ENCODE assay signal across 8 cellular contexts in the genomic region with DNA sequence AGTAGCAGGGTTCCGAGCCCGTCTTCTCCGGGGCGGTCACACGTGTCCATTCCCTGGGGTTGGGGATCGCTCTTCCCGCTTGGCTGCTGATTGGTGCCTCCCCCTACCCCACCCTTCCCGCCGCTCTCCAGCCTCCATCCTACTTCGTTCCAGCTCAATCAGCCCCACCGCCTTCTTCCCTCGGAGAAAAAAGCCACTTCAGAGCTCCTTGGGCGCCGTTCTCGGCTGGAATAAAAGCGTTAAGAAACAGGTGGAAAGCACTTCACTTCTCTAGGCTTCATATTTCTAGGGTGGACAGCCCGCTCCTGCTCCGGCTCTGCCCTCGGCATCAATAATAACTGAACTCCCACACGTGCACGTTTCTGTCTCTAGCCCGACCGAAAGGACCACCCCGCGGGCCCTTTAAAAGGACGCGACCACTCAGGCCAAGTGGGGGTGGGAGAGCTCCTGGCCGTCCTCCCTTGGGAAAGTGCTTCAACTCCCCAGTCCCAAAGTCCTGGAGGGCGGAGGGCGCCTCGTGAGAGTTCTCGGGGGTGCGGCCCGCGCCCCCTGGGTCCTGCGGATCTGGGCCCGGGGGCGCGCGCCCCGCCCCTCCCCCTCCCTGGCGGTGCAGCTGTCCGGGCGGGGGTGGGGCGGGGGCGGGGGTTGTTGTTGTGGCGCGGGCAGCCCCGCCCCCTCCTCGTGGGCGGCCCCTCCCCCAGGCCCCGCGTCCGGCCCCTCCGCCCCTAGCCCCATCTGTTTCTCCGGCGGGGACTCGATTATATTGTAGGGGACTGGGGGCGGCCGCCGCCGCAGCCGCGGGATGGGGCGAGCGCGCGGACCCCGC. TPM values are rescaled to one million over a fixed set of nuclear protein-coding genes. Genes with fewer than 3 reads are reported as not detected.
DNase-seq lines count a peak whose midpoint lies in the region; ATAC-seq and TF ChIP-seq lines count a peak whose summit lies in the region.

A gene (plus strand): TSS at position 734 of the 826 bp plus-strand sequence. CDS start 324 bp downstream, outside the sequence.

- H3K9ac ChIP-seq in stomach smooth muscle (ENCODE audit: low read length in 2 of 2): no peak within 1 kb of the TSS

- H3K27ac Mint-ChIP-seq in chondrocyte (ENCODE audit: unreplicated experiment): no peak within 1 kb of the TSS

- 0% methylated on average over 18 of the region's 69 CpGs for WGBS in right lobe of liver (ENCODE audit: insufficient coverage, low coverage, low lambda C conversion rate, missing lambda C conversion rate)

- H3K27ac ChIP-seq in right lobe of liver: peak within 1 kb of the TSS; percentile 80 to 94 (median 92)
- H3K27ac ChIP-seq in stomach smooth muscle (ENCODE audit: low read length): no peak within 1 kb of the TSS

- intact Hi-C loops in right lobe of liver (cut with DNase I): no loop called here

- no peaks in the 10 kb centered on the region for H3K9me3 ChIP-seq in right lobe of liver
- H3K9me3 ChIP-seq in stomach smooth muscle (ENCODE audit: control insufficient read depth in 2 of 2, low read length in 2 of 2): no peaks in the 10 kb centered on the region

- DNase-seq in stimulated activated CD4-positive, alpha-beta T cell treated with anti-CD3 and anti-CD28 coated beads, Interleukin-4, amount 100 ng/mL, for 1 hour: peak; percentile 2
- no peak for DNase-seq in stimulated activated CD4-positive, alpha-beta T cell treated with anti-CD3 and anti-CD28 coated beads, Interleukin-4, amount 100 ng/mL, for 24 hours
- DNase-seq in NOMO-1 treated with DMSO at 0.1 percent for 48 hours (lab: John Stamatoyannopoulos, UW; ENCODE audit: unreplicated experiment) (peak; percentile 20), chondrocyte (ENCODE audit: low spot score) (no peak), right lobe of liver (peak; percentile 71 to 82 (median 80))

- peak; percentile 53 to 73 (median 64) for ATAC-seq in right lobe of liver
- no peak for ATAC-seq in HG02763 (IDR thresholded peaks at IDR 0.05; ENCODE audit: unreplicated experiment)
- ATAC-seq in GM21367 (IDR thresholded peaks at IDR 0.05; ENCODE audit: unreplicated experiment): no peak

- TF ChIP-seq CTCF in chondrocyte (IDR thresholded peaks at IDR 0.05) (no peak), right lobe of liver (IDR thresholded peaks at IDR 0.05) (no peak)

- H3K36me3 ChIP-seq in right lobe of liver: no peaks in the 10 kb centered on the region
- no peaks in the 10 kb centered on the region for H3K36me3 ChIP-seq in stomach smooth muscle (ENCODE audit: control insufficient read depth in 2 of 2, insufficient read depth in 2 of 2, low read length in 2 of 2)

- H3K4me3 ChIP-seq in right lobe of liver (peak within 1 kb of the TSS; percentile 61 to 76 (median 70)), stomach smooth muscle (ENCODE audit: low read length in 2 of 2) (peak within 1 kb of the TSS; percentile 65 to 70)

- TF ChIP-seq POLR2A in right lobe of liver (IDR thresholded peaks at IDR 0.05): no peak

- H3K4me3 Mint-ChIP-seq in chondrocyte (ENCODE audit: unreplicated experiment): peak within 1 kb of the TSS; percentile 67

- peaks cover 17% of the 10 kb centered on the region for H3K4me1 Mint-ChIP-seq in chondrocyte (ENCODE audit: low read depth)

- H3K27me3 ChIP-seq in right lobe of liver (no peaks in the 10 kb centered on the region), stomach smooth muscle (ENCODE audit: control insufficient read depth in 1 of 2, insufficient read depth in 2 of 2, low read length in 2 of 2) (peaks cover 28 to 46% of the 10 kb centered on the region in 2 donors)

- no peaks in the 10 kb centered on the region for H3K36me3 Mint-ChIP-seq in chondrocyte (ENCODE audit: low read depth)

- peaks cover 39% of the 10 kb centered on the region for H3K27me3 Mint-ChIP-seq in chondrocyte (ENCODE audit: low read depth)

- H3K4me1 ChIP-seq in right lobe of liver (peaks cover 0 to 18% (median 6%) of the 10 kb centered on the region in 4 donors), stomach smooth muscle (ENCODE audit: control insufficient read depth, insufficient read depth, low read length) (peaks cover 13% of the 10 kb centered on the region)

- H3K9me3 Mint-ChIP-seq in chondrocyte (ENCODE audit: low read depth): no peaks in the 10 kb centered on the region

RNA-seq across cellular contexts. Expression of the gene that starts here (rescaled TPM):
- total RNA-seq in chondrocyte (0.15 to 0.20 TPM in 2 of 3 replicates, not detected in the other), right lobe of liver (10 to 100 TPM in 3 of 6 experiments, 1 to 10 TPM in 3; 4.9 to 12.3 (median 10.0) TPM)

Comparison
In these comparisons a context has a peak if more than half of its experiments do, and no peak if none do; other contexts are left out.
1. DNase-seq: peak in stimulated activated CD4-positive, alpha-beta T cell treated with anti-CD3 and anti-CD28 coated beads, Interleukin-4, amount 100 ng/mL, for 1 hour (single experiment), NOMO-1 treated with DMSO at 0.1 percent for 48 hours (single experiment) and right lobe of liver (3 of 3); none in stimulated activated CD4-positive, alpha-beta T cell treated with anti-CD3 and anti-CD28 coated beads, Interleukin-4, amount 100 ng/mL, for 24 hours (single experiment) and chondrocyte (single experiment).
2. ATAC-seq: peak in right lobe of liver (4 of 4); none in HG02763 (single experiment) and GM21367 (single experiment).